ENCODE assay signal across 9 cellular contexts in genomic region chr2:10410001-10410671, GRCh38. TPM values are rescaled to one million over a fixed set of nuclear protein-coding genes. Genes with fewer than 3 reads are reported as not detected.
A peak's percentile ranks its signal among the peaks of the same experiment; 100 is the strongest.
DNase-seq lines count a peak whose midpoint lies in the region; ATAC-seq and TF ChIP-seq lines count a peak whose summit lies in the region.
"Had no signal": no experiment of that assay in that cellular context is flagged by ENCODE, and none has a peak within 500 bp of the region (broad histone marks: within the 10 kb centered on the region; RNA-seq: fewer than 3 reads in every experiment).

No MANE protein-coding gene starts in this region.

- H3K4me3 Mint-ChIP-seq in activated naive CD8-positive, alpha-beta T cell treated with anti-CD3 and anti-CD28 coated beads for 36 hours: no peak overlapping the region

- peaks cover 48% of the 10 kb centered on the region for H3K4me1 Mint-ChIP-seq in activated naive CD8-positive, alpha-beta T cell treated with anti-CD3 and anti-CD28 coated beads for 36 hours

- H3K36me3 ChIP-seq in GM06990 (ENCODE audit: control insufficient read depth, insufficient read depth, low read length) (no peaks in the 10 kb centered on the region), upper lobe of right lung (peaks cover 9% of the 10 kb centered on the region), H7 (replicated peaks; ENCODE audit: control insufficient read depth, insufficient read depth, low read length) (no peaks in the 10 kb centered on the region)

- no peak for TF ChIP-seq CTCF in GM06990 (IDR thresholded peaks at IDR 0.05; ENCODE audit: insufficient read depth, low read length, poor library complexity, severe bottlenecking)
- no peak for TF ChIP-seq CTCF in upper lobe of right lung (IDR thresholded peaks at IDR 0.05)

- H3K9me3 ChIP-seq in upper lobe of right lung: no peaks in the 10 kb centered on the region

- peak; percentile 54 for ATAC-seq in GM21367 (IDR thresholded peaks at IDR 0.05; ENCODE audit: unreplicated experiment)
- ATAC-seq in HG03520 (IDR thresholded peaks at IDR 0.05; ENCODE audit: unreplicated experiment): peak; percentile 66
- ATAC-seq in upper lobe of right lung: no peak

- intact Hi-C loops in upper lobe of right lung (cut with DNase I) (no loop called here), posterior vena cava (cut with DNase I) (no loop called here)

- H3K9me3 Mint-ChIP-seq in activated naive CD8-positive, alpha-beta T cell treated with anti-CD3 and anti-CD28 coated beads for 36 hours: no peaks in the 10 kb centered on the region

- no peaks in the 10 kb centered on the region for H3K27me3 ChIP-seq in GM06990 (replicated peaks; ENCODE audit: control insufficient read depth, insufficient read depth, low read length)
- H3K27me3 ChIP-seq in upper lobe of right lung: no peaks in the 10 kb centered on the region
- no peaks in the 10 kb centered on the region for H3K27me3 ChIP-seq in H7 (ENCODE audit: control insufficient read depth, insufficient read depth, low read length)

- no peak overlapping the region for H3K4me3 ChIP-seq in GM06990 (replicated peaks; ENCODE audit: low read depth, low read length)
- H3K4me3 ChIP-seq in upper lobe of right lung: no peak overlapping the region
- no peak overlapping the region for H3K4me3 ChIP-seq in H7 (ENCODE audit: insufficient read depth, low read depth, low read length)

- peaks cover 45% of the 10 kb centered on the region for H3K4me1 ChIP-seq in upper lobe of right lung

- DNase-seq in GM06990 (ENCODE audit: extremely low read depth, insufficient read length): peak; percentile 71
- DNase-seq in activated naive CD8-positive, alpha-beta T cell treated with anti-CD3 and anti-CD28 coated beads for 36 hours: no peak
- DNase-seq in upper lobe of right lung: no peak
- DNase-seq in posterior vena cava (ENCODE audit: low spot score): no peak
- no peak for DNase-seq in H7
- DNase-seq in hepatic stellate cell (ENCODE audit: low spot score): no peak
- DNase-seq: activated CD4-positive, CD25-positive, alpha-beta regulatory T cell had no signal

- no peak overlapping the region for H3K27ac ChIP-seq in upper lobe of right lung

- H3K27me3 Mint-ChIP-seq in activated naive CD8-positive, alpha-beta T cell treated with anti-CD3 and anti-CD28 coated beads for 36 hours: no peaks in the 10 kb centered on the region

- peak overlapping the region; percentile 25 for H3K27ac Mint-ChIP-seq in activated naive CD8-positive, alpha-beta T cell treated with anti-CD3 and anti-CD28 coated beads for 36 hours

- H3K36me3 Mint-ChIP-seq in activated naive CD8-positive, alpha-beta T cell treated with anti-CD3 and anti-CD28 coated beads for 36 hours: peaks cover 21% of the 10 kb centered on the region

RNA-seq across cellular contexts. Expression of gene ODC1, which starts 38.0 kb away (rescaled TPM):
- total RNA-seq in activated naive CD8-positive, alpha-beta T cell treated with anti-CD3 and anti-CD28 coated beads for 36 hours: 100 to 1,000 TPM; 357 to 367 TPM
- total RNA-seq in upper lobe of right lung (50.9 TPM), posterior vena cava (10 to 100 TPM; 51.7 to 67.6 TPM)
- total RNA-seq in H7 (2014; rRNA removed; shearing (Covaris generic)): 95.6 and 175 TPM in 2 replicates
